Comparison of ENCODE assay signal across 20 cellular contexts in the genomic region with DNA sequence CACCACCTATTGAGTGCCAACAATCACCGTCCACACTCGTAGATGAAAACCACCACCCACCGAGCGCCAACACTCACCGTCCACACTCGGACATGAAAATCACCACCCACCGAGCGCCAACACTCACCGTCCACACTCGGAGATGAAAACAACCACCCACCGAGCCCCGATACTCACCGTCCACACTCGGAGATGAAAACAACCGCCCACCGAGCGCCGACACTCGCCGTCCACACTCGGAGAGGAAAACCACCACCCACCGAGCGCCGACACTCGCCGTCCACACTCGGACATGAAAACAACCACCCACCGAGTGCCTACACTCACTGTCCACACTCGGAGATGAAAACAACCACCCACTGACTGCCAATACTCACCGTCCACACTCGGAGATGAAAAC.
DNase-seq lines count a peak whose midpoint lies in the region; ATAC-seq and TF ChIP-seq lines count a peak whose summit lies in the region.
"Had no signal": no experiment of that assay in that cellular context is flagged by ENCODE, and none has a peak within 500 bp of the region (broad histone marks: within the 10 kb centered on the region; RNA-seq: fewer than 3 reads in every experiment).

No MANE protein-coding gene starts in this region.

- intact Hi-C loops in left cardiac atrium (cut with DNase I) = no loop called here

- H3K27ac Mint-ChIP-seq in stimulated activated naive CD8-positive, alpha-beta T cell treated with anti-CD3 and anti-CD28 coated beads, Interleukin-15, Interleukin-2, amounts not matched to agents 100 ng/mL and 50 ng/mL, for 24 hours = peak overlapping the region; percentile 85
- H3K27ac Mint-ChIP-seq in stimulated activated naive CD8-positive, alpha-beta T cell treated with anti-CD3 and anti-CD28 coated beads, Interleukin-15, amount 100 ng/mL, for 72 hours = peak overlapping the region in 1 of 2 donors; percentile 92
- peak overlapping the region; percentile 54 for H3K27ac Mint-ChIP-seq in activated naive CD8-positive, alpha-beta T cell treated with anti-CD3 and anti-CD28 coated beads, Interleukin-2, amount 10 ng/mL, durations not matched to agents 7 days and 5 days
- H3K27ac Mint-ChIP-seq in mesothelial cell of epicardium = peak overlapping the region; percentile 71

- H3K4me1 Mint-ChIP-seq in stimulated activated naive CD8-positive, alpha-beta T cell treated with anti-CD3 and anti-CD28 coated beads, Interleukin-15, Interleukin-2, amounts not matched to agents 100 ng/mL and 50 ng/mL, for 24 hours (ENCODE audit: low read depth) = peaks cover 30% of the 10 kb centered on the region
- peaks cover 43% of the 10 kb centered on the region for H3K4me1 Mint-ChIP-seq in stimulated activated naive CD8-positive, alpha-beta T cell treated with anti-CD3 and anti-CD28 coated beads, Interleukin-15, amount 100 ng/mL, for 72 hours
- H3K4me1 Mint-ChIP-seq in activated naive CD8-positive, alpha-beta T cell treated with anti-CD3 and anti-CD28 coated beads, Interleukin-2, amount 10 ng/mL, durations not matched to agents 7 days and 5 days = peaks cover 4% of the 10 kb centered on the region
- no peaks in the 10 kb centered on the region for H3K4me1 Mint-ChIP-seq in mesothelial cell of epicardium

- peaks cover 22% of the 10 kb centered on the region for H3K9me3 Mint-ChIP-seq in stimulated activated naive CD8-positive, alpha-beta T cell treated with anti-CD3 and anti-CD28 coated beads, Interleukin-15, Interleukin-2, amounts not matched to agents 100 ng/mL and 50 ng/mL, for 24 hours
- H3K9me3 Mint-ChIP-seq in stimulated activated naive CD8-positive, alpha-beta T cell treated with anti-CD3 and anti-CD28 coated beads, Interleukin-15, amount 100 ng/mL, for 72 hours = peaks cover 24 to 30% of the 10 kb centered on the region in 2 donors
- peaks cover 14% of the 10 kb centered on the region for H3K9me3 Mint-ChIP-seq in activated naive CD8-positive, alpha-beta T cell treated with anti-CD3 and anti-CD28 coated beads, Interleukin-2, amount 10 ng/mL, durations not matched to agents 7 days and 5 days
- H3K9me3 Mint-ChIP-seq in mesothelial cell of epicardium = peaks cover 24% of the 10 kb centered on the region

- TF ChIP-seq CTCF in mesothelial cell of epicardium (IDR thresholded peaks at IDR 0.05; ENCODE audit: unreplicated experiment) = no peak

- no peak overlapping the region for H3K4me3 Mint-ChIP-seq in stimulated activated naive CD8-positive, alpha-beta T cell treated with anti-CD3 and anti-CD28 coated beads, Interleukin-15, Interleukin-2, amounts not matched to agents 100 ng/mL and 50 ng/mL, for 24 hours
- peak overlapping the region in 1 of 2 donors; percentile 38 for H3K4me3 Mint-ChIP-seq in stimulated activated naive CD8-positive, alpha-beta T cell treated with anti-CD3 and anti-CD28 coated beads, Interleukin-15, amount 100 ng/mL, for 72 hours
- no peak overlapping the region for H3K4me3 Mint-ChIP-seq in activated naive CD8-positive, alpha-beta T cell treated with anti-CD3 and anti-CD28 coated beads, Interleukin-2, amount 10 ng/mL, durations not matched to agents 7 days and 5 days
- no peak overlapping the region for H3K4me3 Mint-ChIP-seq in mesothelial cell of epicardium

- no peak for DNase-seq in stimulated activated naive CD8-positive, alpha-beta T cell treated with anti-CD3 and anti-CD28 coated beads, Interleukin-15, amount 100 ng/mL, for 72 hours
- no peak for DNase-seq in activated naive CD8-positive, alpha-beta T cell treated with anti-CD3 and anti-CD28 coated beads, Interleukin-2, amount 10 ng/mL, durations not matched to agents 7 days and 5 days
- DNase-seq in mesothelial cell of epicardium (ENCODE audit: low spot score in 2 of 2, unreplicated experiment in 2 of 2) (no peak), left cardiac atrium (no peak), NCI-H748 treated with DMSO at 0.1 percent for 48 hours (lab: John Stamatoyannopoulos, UW) (no peak), NCI-H526 (lab: John Stamatoyannopoulos, UW) (no peak)
- DNase-seq: activated CD4-positive, alpha-beta T cell treated with anti-CD3 and anti-CD28 coated beads, Interleukin-2, amount 50 U/mL, for 1 hour; activated CD8-positive, alpha-beta memory T cell treated with anti-CD3 and anti-CD28 coated beads, Interleukin-2, amount 50 U/mL, for 4 hours; activated gamma-delta T cell; DMS153; mammary epithelial cell; NCI-H1092 treated with DMSO at 0.1 percent for 48 hours; NCI-H1694 treated with DMSO at 0.1 percent for 48 hours; NCI-H446 treated with DMSO at 0.1 percent for 48 hours; SJCRH30; SW 1271; T1000 had no signal

- POLR2A ChIA-PET in activated naive CD8-positive, alpha-beta T cell treated with anti-CD3 and anti-CD28 coated beads, Interleukin-2, amount 10 ng/mL, durations not matched to agents 7 days and 5 days (lab: Charles Lee) = no interaction called here

- H3K36me3 Mint-ChIP-seq in stimulated activated naive CD8-positive, alpha-beta T cell treated with anti-CD3 and anti-CD28 coated beads, Interleukin-15, Interleukin-2, amounts not matched to agents 100 ng/mL and 50 ng/mL, for 24 hours (ENCODE audit: low read depth) = peaks cover 48% of the 10 kb centered on the region
- H3K36me3 Mint-ChIP-seq in activated naive CD8-positive, alpha-beta T cell treated with anti-CD3 and anti-CD28 coated beads, Interleukin-2, amount 10 ng/mL, durations not matched to agents 7 days and 5 days = peaks cover 50% of the 10 kb centered on the region
- H3K36me3 Mint-ChIP-seq in mesothelial cell of epicardium = peaks cover 45% of the 10 kb centered on the region

- ATAC-seq in stimulated activated naive CD8-positive, alpha-beta T cell treated with anti-CD3 and anti-CD28 coated beads, Interleukin-15, amount 100 ng/mL, for 72 hours = no peak
- no peak for ATAC-seq in activated naive CD8-positive, alpha-beta T cell treated with anti-CD3 and anti-CD28 coated beads, Interleukin-2, amount 10 ng/mL, durations not matched to agents 7 days and 5 days (ENCODE audit: low read depth)
- ATAC-seq in left cardiac atrium (no peak), HG02981 (IDR thresholded peaks at IDR 0.05; ENCODE audit: unreplicated experiment) (no peak)
- ATAC-seq: GM12878 had no signal

- H3K27me3 Mint-ChIP-seq in stimulated activated naive CD8-positive, alpha-beta T cell treated with anti-CD3 and anti-CD28 coated beads, Interleukin-15, Interleukin-2, amounts not matched to agents 100 ng/mL and 50 ng/mL, for 24 hours = no peaks in the 10 kb centered on the region
- no peaks in the 10 kb centered on the region for H3K27me3 Mint-ChIP-seq in stimulated activated naive CD8-positive, alpha-beta T cell treated with anti-CD3 and anti-CD28 coated beads, Interleukin-15, amount 100 ng/mL, for 72 hours
- H3K27me3 Mint-ChIP-seq in activated naive CD8-positive, alpha-beta T cell treated with anti-CD3 and anti-CD28 coated beads, Interleukin-2, amount 10 ng/mL, durations not matched to agents 7 days and 5 days = no peaks in the 10 kb centered on the region
- no peaks in the 10 kb centered on the region for H3K27me3 Mint-ChIP-seq in mesothelial cell of epicardium (ENCODE audit: low read depth)
